ENCODE assay signal across 1 cellular context in genomic region chr12:120194534-120195395, GRCh38.
TF ChIP-seq lines count a peak whose summit lies in the region.

GCN1 (minus strand) TSS chr12:120194715; CDS start chr12:120194697, 18 bp downstream.

TF ChIP-seq in HepG2, 621 proteins besides CTCF, POLR2A, EP300 and RAD21 (continued from another document and continues in another):
- TF ChIP-seq E2F2 (CRISPR knock-in tag; IDR thresholded peaks at IDR 0.05; ENCODE audit: borderline replicate concordance) (0 out of 2 replicates have a peak, but pooled peaks have one; percentile 25), SKIL (CRISPR knock-in tag; IDR thresholded peaks at IDR 0.05; ENCODE audit: borderline replicate concordance) (0 out of 2 replicates have a peak, but pooled peaks have one; percentile 38), HCFC1 (IDR thresholded peaks at IDR 0.05; ENCODE audit: low read depth, low read length) (peak; percentile 60; the same call in 1 of the 2 replicates), FIP1L1 (IDR thresholded peaks at IDR 0.05; ENCODE audit: borderline replicate concordance, insufficient read depth, low read depth, low read length) (no peak), ZNF629 (CRISPR knock-in tag; conservative IDR thresholded peaks at IDR 0.05) (peak; percentile 47), ZNF512B (CRISPR knock-in tag; IDR thresholded peaks at IDR 0.05; ENCODE audit: borderline replicate concordance) (no peak), HOXA5 (CRISPR knock-in tag; IDR thresholded peaks at IDR 0.05) (peak; percentile 61; the same call in 1 of the 2 replicates), SPEN (CRISPR knock-in tag; IDR thresholded peaks at IDR 0.05; ENCODE audit: low read depth) (peak; percentile 95), MAFG (CRISPR knock-in tag; IDR thresholded peaks at IDR 0.05) (no peak), ZNF878 (CRISPR knock-in tag; IDR thresholded peaks at IDR 0.05) (no peak; the same call in 1 of the 2 replicates), ZNF816 (CRISPR knock-in tag; IDR thresholded peaks at IDR 0.05; ENCODE audit: borderline replicate concordance) (0 out of 2 replicates have a peak, but pooled peaks have one; percentile 29), ZNF280B (CRISPR knock-in tag; IDR thresholded peaks at IDR 0.05; ENCODE audit: borderline replicate concordance) (peak; percentile 66; the same call in 1 of the 2 replicates), ZNF646 (CRISPR knock-in tag; IDR thresholded peaks at IDR 0.05) (no peak), MTF2 (CRISPR knock-in tag; IDR thresholded peaks at IDR 0.05; ENCODE audit: borderline replicate concordance) (no peak), ZBTB33 (CRISPR knock-in tag; IDR thresholded peaks at IDR 0.05) (no peak), BATF2 (CRISPR knock-in tag; IDR thresholded peaks at IDR 0.05) (peak; percentile 77; the same call in 1 of the 2 replicates), ZNF747 (CRISPR knock-in tag; IDR thresholded peaks at IDR 0.05; ENCODE audit: borderline replicate concordance) (0 out of 2 replicates have a peak, but pooled peaks have one; percentile 69), PCBP2 (optimal IDR thresholded peaks at IDR 0.05; ENCODE audit: low read depth, low read length, poor library complexity, severe bottlenecking) (no peak), ZFP90 (CRISPR knock-in tag; IDR thresholded peaks at IDR 0.05; ENCODE audit: borderline replicate concordance) (peak; percentile 89; the same call in 1 of the 2 replicates), EZH2 (conservative IDR thresholded peaks at IDR 0.05; ENCODE audit: low read depth, low read length) (no peak), ONECUT2 (CRISPR knock-in tag; IDR thresholded peaks at IDR 0.05) (no peak), TERF1 (CRISPR knock-in tag; IDR thresholded peaks at IDR 0.05) (no peak), SMAD3 (CRISPR knock-in tag; IDR thresholded peaks at IDR 0.05) (no peak), MIER3 (CRISPR knock-in tag; IDR thresholded peaks at IDR 0.05; ENCODE audit: borderline replicate concordance) (0 out of 2 replicates have a peak, but pooled peaks have one; percentile 9), MLXIP (CRISPR knock-in tag; IDR thresholded peaks at IDR 0.05; ENCODE audit: borderline replicate concordance) (peak; percentile 88), KDM1A (CRISPR knock-in tag; IDR thresholded peaks at IDR 0.05) (no peak), HNRNPUL1 (IDR thresholded peaks at IDR 0.05; ENCODE audit: low read depth, low read length) (no peak), SOX6 (IDR thresholded peaks at IDR 0.05) (no peak), SOX6 (CRISPR knock-in tag; IDR thresholded peaks at IDR 0.05) (no peak), NR2F6 (IDR thresholded peaks at IDR 0.05) (0 out of 2 replicates have a peak, but pooled peaks have one; percentile 18), NR2F6 (CRISPR knock-in tag; IDR thresholded peaks at IDR 0.05) (0 out of 2 replicates have a peak, but pooled peaks have one; percentile 46), ZNF766 (CRISPR knock-in tag; IDR thresholded peaks at IDR 0.05; ENCODE audit: borderline replicate concordance) (no peak; the same call in none of the 2 replicates)
